ENCODE assay signal across 24 cellular contexts in the genomic region with DNA sequence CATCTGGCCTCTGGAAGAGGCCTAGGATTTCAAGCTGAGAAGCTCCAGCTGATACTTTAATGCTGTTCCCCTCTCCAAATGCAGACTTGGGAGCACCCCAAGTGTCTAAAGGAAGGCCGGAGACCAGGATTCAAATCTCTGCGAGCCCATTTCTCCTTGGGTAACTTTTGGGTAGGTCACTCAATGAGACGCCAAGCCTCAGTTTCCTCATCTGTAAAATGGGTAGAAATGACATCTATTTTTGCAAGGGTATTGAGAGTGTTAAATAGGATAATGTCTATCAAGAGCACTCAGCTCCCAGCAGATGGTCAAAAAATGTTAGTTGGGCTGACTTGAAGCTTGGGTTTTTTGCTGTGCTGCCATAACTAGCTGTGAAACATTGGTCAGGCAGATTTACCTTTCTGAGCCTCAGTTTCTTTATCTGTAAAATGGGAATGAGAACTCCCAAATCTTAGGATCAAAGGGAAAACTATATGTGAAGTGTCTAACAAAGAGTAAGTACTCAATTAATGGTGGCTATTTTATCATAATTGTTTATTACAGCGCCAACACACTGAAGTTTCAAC.
"Had no signal": no experiment of that assay in that cellular context is flagged by ENCODE, and none has a peak within 500 bp of the region (broad histone marks: within the 10 kb centered on the region; RNA-seq: fewer than 3 reads in every experiment).

No MANE protein-coding gene starts in this region.

- H3K4me3 Mint-ChIP-seq: T-cell had no signal

- H3K27ac Mint-ChIP-seq: T-cell had no signal

- ATAC-seq: Panc1, Right ventricle myocardium inferior, SK-N-SH treated with all-trans-retinoic acid at 6 μM for 48 hours, T-cell had no signal

- H3K27ac ChIP-seq: KMS-11, PC-9, RWPE1, SJCRH30, SK-N-MC had no signal

- H2AFZ ChIP-seq: PC-9 had no signal

- H3K4me2 ChIP-seq: KMS-11, PC-9 had no signal

- H3K36me3 Mint-ChIP-seq: T-cell had no signal

- DNase-seq: Karpas-422, MM.1S, MV-4-11, NCI-H1417 treated with DMSO at 0.1 percent for 48 hours, NCI-H1436 treated with DMSO at 0.1 percent for 48 hours, NCI-H187 treated with DMSO at 0.1 percent for 48 hours, NCI-H2081, NCI-H2107, NCI-H226, NCI-H510A, NCI-H526, NCI-H748 treated with DMSO at 0.1 percent for 48 hours, PC-9, SHP77, SIG-M5, T-cell had no signal

- H3K9ac ChIP-seq: KMS-11 had no signal

- H3K9me3 Mint-ChIP-seq: T-cell had no signal

- H3K27me3 ChIP-seq: SJCRH30 had no signal

- H3K36me3 ChIP-seq: SJCRH30 had no signal

- H3K4me3 ChIP-seq: PC-9, SJCRH30, SK-N-MC had no signal

- H3K9me3 ChIP-seq: SJCRH30 had no signal

- FAIRE-seq: RCC 7860 had no signal

- H3K4me1 ChIP-seq: SJCRH30 had no signal
